In genomic region chr15:85296615-85297402, GRCh38 we compare ENCODE assay signal across 8 cellular contexts.
DNase-seq lines count a peak whose midpoint lies in the region; ATAC-seq and TF ChIP-seq lines count a peak whose summit lies in the region.

No MANE protein-coding gene starts in this region.

- no peaks in the 10 kb centered on the region for H3K36me3 Mint-ChIP-seq in CD8-positive, alpha-beta T cell

- no peak overlapping the region for H3K27ac Mint-ChIP-seq in CD8-positive, alpha-beta T cell

- H3K27me3 Mint-ChIP-seq in CD8-positive, alpha-beta T cell (ENCODE audit: low read depth): peaks cover under 1% of the 10 kb centered on the region

- no peaks in the 10 kb centered on the region for H3K36me3 ChIP-seq in CD8-positive, alpha-beta T cell (ENCODE audit: insufficient read depth, low read length)
- H3K36me3 ChIP-seq in endocrine pancreas (ENCODE audit: control insufficient read depth, insufficient read depth, low read length) (no peaks in the 10 kb centered on the region), mucosa of rectum (ENCODE audit: control insufficient read depth in 2 of 2, insufficient read depth in 2 of 2, low read length in 2 of 2) (no peaks in the 10 kb centered on the region)

- POLR2A ChIA-PET in CD8-positive, alpha-beta T cell (lab: Charles Lee): interaction anchor here (0.9 to 1.1 kb wide), 3 partner anchors 32 to 115 kb away, joined by 3 to 5 read pairs (median 3); no protein-coding TSS in a partner anchor

- CTCF ChIA-PET in CD8-positive, alpha-beta T cell (lab: Charles Lee): interaction anchor here (0.6 to 5.9 kb wide), 46 partner anchors 11 to 545 kb away, joined by 3 to 146 read pairs (median 5); partner anchors contain the start of gene AKAP13

- H3K9me3 ChIP-seq in CD8-positive, alpha-beta T cell (ENCODE audit: low read length): no peaks in the 10 kb centered on the region
- no peaks in the 10 kb centered on the region for H3K9me3 ChIP-seq in endocrine pancreas (ENCODE audit: control insufficient read depth, low read length)
- no peaks in the 10 kb centered on the region for H3K9me3 ChIP-seq in mucosa of rectum (ENCODE audit: control insufficient read depth in 2 of 2, low read length in 2 of 2)

- no peak overlapping the region for H3K9ac ChIP-seq in endocrine pancreas (ENCODE audit: control insufficient read depth, insufficient read depth, low read length)
- peak overlapping the region; percentile 38 to 45 for H3K9ac ChIP-seq in mucosa of rectum (ENCODE audit: low read depth in 1 of 2, low read length in 2 of 2)

- H3K4me3 ChIP-seq in CD8-positive, alpha-beta T cell (ENCODE audit: low read depth, low read length): no peak overlapping the region
- peak overlapping the region; percentile 29 for H3K4me3 ChIP-seq in endocrine pancreas (ENCODE audit: control insufficient read depth, insufficient read depth, low read length)
- H3K4me3 ChIP-seq in mucosa of rectum (ENCODE audit: low read length in 2 of 2): peak overlapping the region; percentile 45 to 73

- no peaks in the 10 kb centered on the region for H3K27me3 ChIP-seq in CD8-positive, alpha-beta T cell (ENCODE audit: insufficient read depth, low read length)
- H3K27me3 ChIP-seq in endocrine pancreas (ENCODE audit: control insufficient read depth, insufficient read depth, low read length): no peaks in the 10 kb centered on the region
- no peaks in the 10 kb centered on the region for H3K27me3 ChIP-seq in mucosa of rectum (ENCODE audit: control insufficient read depth in 2 of 2, insufficient read depth in 2 of 2, low read length in 2 of 2)

- intact Hi-C loops in CD8-positive, alpha-beta T cell (cut with DNase I, micrococcal nuclease): loop anchor here (1.0 to 10.0 kb wide), 7 partner anchors 34 to 548 kb away; no protein-coding TSS in a partner anchor

- no peaks in the 10 kb centered on the region for H3K9me3 Mint-ChIP-seq in CD8-positive, alpha-beta T cell

- peak overlapping the region; percentile 59 for H3K4me3 Mint-ChIP-seq in CD8-positive, alpha-beta T cell

- H3K4me1 ChIP-seq in CD8-positive, alpha-beta T cell (ENCODE audit: insufficient read depth, low read length): no peaks in the 10 kb centered on the region
- H3K4me1 ChIP-seq in endocrine pancreas (ENCODE audit: control insufficient read depth, insufficient read depth, low read length) (no peaks in the 10 kb centered on the region), mucosa of rectum (ENCODE audit: control insufficient read depth in 2 of 2, insufficient read depth in 2 of 2, low read length in 2 of 2) (no peaks in the 10 kb centered on the region)

- peak; percentile 74 for TF ChIP-seq CTCF in CD8-positive, alpha-beta T cell (IDR thresholded peaks at IDR 0.05)

- peak; percentile 48 to 79 (median 60) for DNase-seq in CD8-positive, alpha-beta T cell
- peak; percentile 82 for DNase-seq in NCI-H82 treated with DMSO at 0.1 percent for 48 hours (lab: John Stamatoyannopoulos, UW; ENCODE audit: unreplicated experiment)
- peak; percentile 32 to 34 for DNase-seq in activated CD8-positive, alpha-beta memory T cell treated with anti-CD3 and anti-CD28 coated beads for 1 hour (ENCODE audit: extremely low read depth in 1 of 2, low read depth in 1 of 2)
- peak; percentile 74 for DNase-seq in stimulated activated CD8-positive, alpha-beta memory T cell treated with anti-CD3 and anti-CD28 coated beads, Interleukin-4, amount 100 ng/mL, for 48 hours

- peak; percentile 99 for ATAC-seq in CD8-positive, alpha-beta T cell
- ATAC-seq in GM19372 (IDR thresholded peaks at IDR 0.05; ENCODE audit: low read depth, unreplicated experiment) (peak; percentile 88), HG03469 (IDR thresholded peaks at IDR 0.05; ENCODE audit: unreplicated experiment) (peak; percentile 87)

- peaks cover 10% of the 10 kb centered on the region for H3K4me1 Mint-ChIP-seq in CD8-positive, alpha-beta T cell (ENCODE audit: low read depth)

- H3K27ac ChIP-seq in CD8-positive, alpha-beta T cell (ENCODE audit: low read depth, low read length): no peak overlapping the region
- H3K27ac ChIP-seq in mucosa of rectum (ENCODE audit: low read depth in 2 of 2, low read length in 2 of 2): no peak overlapping the region
